ENCODE assay signal across 1 cellular context in the genomic region with DNA sequence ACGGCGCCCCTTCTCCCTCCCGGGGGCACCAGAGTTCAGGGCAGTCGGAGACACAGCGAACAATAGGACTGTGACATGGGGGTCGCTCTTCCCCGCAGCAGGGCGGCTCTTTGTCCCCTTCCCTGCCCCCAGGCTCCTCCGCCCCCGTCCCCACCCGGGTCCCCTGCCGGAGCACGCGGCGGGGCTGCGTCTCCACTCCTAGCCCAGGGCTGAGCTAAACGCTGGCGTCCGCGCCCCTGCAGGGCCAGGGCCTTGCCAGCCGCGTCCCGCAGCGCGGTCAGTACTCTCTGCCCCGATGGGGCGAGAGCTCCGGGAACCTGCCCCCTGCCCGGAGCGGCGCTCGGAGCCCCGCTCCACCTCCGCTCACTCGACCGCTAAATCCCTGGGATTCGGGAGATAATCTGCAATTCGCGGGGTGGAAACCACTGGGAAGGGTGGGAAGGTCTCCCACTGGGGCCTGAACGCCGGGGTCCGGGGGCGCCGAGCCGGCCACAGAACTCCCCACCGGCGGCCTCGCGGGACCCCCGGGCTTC.
TF ChIP-seq lines count a peak whose summit lies in the region.

No MANE protein-coding gene starts in this region.

TF ChIP-seq in HEK293, 187 proteins besides CTCF, POLR2A, EP300 and RAD21 (continued from another document and continues in another):
- TF ChIP-seq ZNF48 (tag by site-specific recombination; IDR thresholded peaks at IDR 0.05) (no peak), ZBTB20 (tag by site-specific recombination; IDR thresholded peaks at IDR 0.05) (peak; percentile 89), ZNF16 (tag by site-specific recombination; IDR thresholded peaks at IDR 0.05; ENCODE audit: low read depth) (no peak), ZNF274 (IDR thresholded peaks at IDR 0.05; ENCODE audit: low read length) (no peak), ZNF274 (tag by site-specific recombination; IDR thresholded peaks at IDR 0.05; ENCODE audit: borderline replicate concordance) (no peak), SP2 (tag by site-specific recombination; IDR thresholded peaks at IDR 0.05) (no peak), ZNF394 (tag by site-specific recombination; IDR thresholded peaks at IDR 0.05; ENCODE audit: borderline replicate concordance) (no peak), EGR2 (tag by site-specific recombination; IDR thresholded peaks at IDR 0.05; ENCODE audit: low read depth) (no peak), MZF1 (tag by site-specific recombination; IDR thresholded peaks at IDR 0.05; ENCODE audit: borderline replicate concordance) (no peak), ZFP3 (tag by site-specific recombination; IDR thresholded peaks at IDR 0.05; ENCODE audit: low read depth) (no peak), ZNF549 (tag by site-specific recombination; IDR thresholded peaks at IDR 0.05) (no peak), ZNF776 (tag by site-specific recombination; IDR thresholded peaks at IDR 0.05; ENCODE audit: borderline replicate concordance) (no peak), ZBTB48 (tag by site-specific recombination; IDR thresholded peaks at IDR 0.05) (peak; percentile 80), ZNF433 (tag by site-specific recombination; IDR thresholded peaks at IDR 0.05; ENCODE audit: low read depth) (no peak), ZNF530 (tag by site-specific recombination; IDR thresholded peaks at IDR 0.05; ENCODE audit: low read depth) (no peak), GLI4 (tag by site-specific recombination; IDR thresholded peaks at IDR 0.05) (no peak), ZNF600 (tag by site-specific recombination; IDR thresholded peaks at IDR 0.05) (peak; percentile 5; the same call in 1 of the 2 replicates), ZNF785 (tag by site-specific recombination; IDR thresholded peaks at IDR 0.05) (no peak), ZNF112 (tag by site-specific recombination; IDR thresholded peaks at IDR 0.05) (no peak), ZBTB8A (tag by site-specific recombination; IDR thresholded peaks at IDR 0.05) (peak; percentile 88), ZFP37 (tag by site-specific recombination; IDR thresholded peaks at IDR 0.05) (no peak), ZNF350 (tag by site-specific recombination; IDR thresholded peaks at IDR 0.05) (no peak), ZNF560 (tag by site-specific recombination; IDR thresholded peaks at IDR 0.05; ENCODE audit: borderline replicate concordance) (no peak), ZNF37A (tag by site-specific recombination; IDR thresholded peaks at IDR 0.05) (no peak), ZNF223 (tag by site-specific recombination; IDR thresholded peaks at IDR 0.05) (no peak), ZSCAN30 (tag by site-specific recombination; IDR thresholded peaks at IDR 0.05) (no peak), ZNF221 (tag by site-specific recombination; IDR thresholded peaks at IDR 0.05; ENCODE audit: borderline replicate concordance) (no peak), KLF7 (tag by site-specific recombination; IDR thresholded peaks at IDR 0.05; ENCODE audit: borderline replicate concordance) (no peak), ZNF621 (tag by site-specific recombination; IDR thresholded peaks at IDR 0.05) (no peak), HOXC10 (CRISPR knock-in tag; IDR thresholded peaks at IDR 0.05) (no peak), GLIS1 (tag by site-specific recombination; IDR thresholded peaks at IDR 0.05) (no peak; the same call in 1 of the 2 replicates), ZNF837 (tag by site-specific recombination; IDR thresholded peaks at IDR 0.05) (no peak), ZNF175 (tag by site-specific recombination; IDR thresholded peaks at IDR 0.05) (no peak), ZNF138 (tag by site-specific recombination; IDR thresholded peaks at IDR 0.05; ENCODE audit: borderline replicate concordance) (no peak), ZNF354C (tag by site-specific recombination; IDR thresholded peaks at IDR 0.05; ENCODE audit: borderline replicate concordance, low read depth) (no peak), ZNF768 (tag by site-specific recombination; IDR thresholded peaks at IDR 0.05) (no peak), ZNF423 (tag by site-specific recombination; IDR thresholded peaks at IDR 0.05) (0 out of 2 replicates have a peak, but pooled peaks have one; percentile 13), ZNF76 (tag by site-specific recombination; IDR thresholded peaks at IDR 0.05; ENCODE audit: borderline replicate concordance, low read depth) (no peak), KLF1 (tag by site-specific recombination; IDR thresholded peaks at IDR 0.05) (peak; percentile 56; the same call in 1 of the 2 replicates)
- TF ChIP-seq, protein P1, sequence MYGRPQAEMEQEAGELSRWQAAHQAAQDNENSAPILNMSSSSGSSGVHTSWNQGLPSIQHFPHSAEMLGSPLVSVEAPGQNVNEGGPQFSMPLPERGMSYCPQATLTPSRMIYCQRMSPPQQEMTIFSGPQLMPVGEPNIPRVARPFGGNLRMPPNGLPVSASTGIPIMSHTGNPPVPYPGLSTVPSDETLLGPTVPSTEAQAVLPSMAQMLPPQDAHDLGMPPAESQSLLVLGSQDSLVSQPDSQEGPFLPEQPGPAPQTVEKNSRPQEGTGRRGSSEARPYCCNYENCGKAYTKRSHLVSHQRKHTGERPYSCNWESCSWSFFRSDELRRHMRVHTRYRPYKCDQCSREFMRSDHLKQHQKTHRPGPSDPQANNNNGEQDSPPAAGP (tag by site-specific recombination; IDR thresholded peaks at IDR 0.05) = peak; percentile 21; the same call in 1 of the 2 replicates
- TF ChIP-seq, protein P2, sequence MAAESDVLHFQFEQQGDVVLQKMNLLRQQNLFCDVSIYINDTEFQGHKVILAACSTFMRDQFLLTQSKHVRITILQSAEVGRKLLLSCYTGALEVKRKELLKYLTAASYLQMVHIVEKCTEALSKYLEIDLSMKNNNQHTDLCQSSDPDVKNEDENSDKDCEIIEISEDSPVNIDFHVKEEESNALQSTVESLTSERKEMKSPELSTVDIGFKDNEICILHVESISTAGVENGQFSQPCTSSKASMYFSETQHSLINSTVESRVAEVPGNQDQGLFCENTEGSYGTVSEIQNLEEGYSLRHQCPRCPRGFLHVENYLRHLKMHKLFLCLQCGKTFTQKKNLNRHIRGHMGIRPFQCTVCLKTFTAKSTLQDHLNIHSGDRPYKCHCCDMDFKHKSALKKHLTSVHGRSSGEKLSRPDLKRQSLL (tag by site-specific recombination; IDR thresholded peaks at IDR 0.05) = no peak
- TF ChIP-seq, protein P3, sequence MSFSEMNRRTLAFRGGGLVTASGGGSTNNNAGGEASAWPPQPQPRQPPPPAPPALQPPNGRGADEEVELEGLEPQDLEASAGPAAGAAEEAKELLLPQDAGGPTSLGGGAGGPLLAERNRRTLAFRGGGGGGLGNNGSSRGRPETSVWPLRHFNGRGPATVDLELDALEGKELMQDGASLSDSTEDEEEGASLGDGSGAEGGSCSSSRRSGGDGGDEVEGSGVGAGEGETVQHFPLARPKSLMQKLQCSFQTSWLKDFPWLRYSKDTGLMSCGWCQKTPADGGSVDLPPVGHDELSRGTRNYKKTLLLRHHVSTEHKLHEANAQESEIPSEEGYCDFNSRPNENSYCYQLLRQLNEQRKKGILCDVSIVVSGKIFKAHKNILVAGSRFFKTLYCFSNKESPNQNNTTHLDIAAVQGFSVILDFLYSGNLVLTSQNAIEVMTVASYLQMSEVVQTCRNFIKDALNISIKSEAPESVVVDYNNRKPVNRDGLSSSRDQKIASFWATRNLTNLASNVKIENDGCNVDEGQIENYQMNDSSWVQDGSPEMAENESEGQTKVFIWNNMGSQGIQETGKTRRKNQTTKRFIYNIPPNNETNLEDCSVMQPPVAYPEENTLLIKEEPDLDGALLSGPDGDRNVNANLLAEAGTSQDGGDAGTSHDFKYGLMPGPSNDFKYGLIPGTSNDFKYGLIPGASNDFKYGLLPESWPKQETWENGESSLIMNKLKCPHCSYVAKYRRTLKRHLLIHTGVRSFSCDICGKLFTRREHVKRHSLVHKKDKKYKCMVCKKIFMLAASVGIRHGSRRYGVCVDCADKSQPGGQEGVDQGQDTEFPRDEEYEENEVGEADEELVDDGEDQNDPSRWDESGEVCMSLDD (tag by site-specific recombination; IDR thresholded peaks at IDR 0.05) = peak; percentile 69
- TF ChIP-seq, protein P4, sequence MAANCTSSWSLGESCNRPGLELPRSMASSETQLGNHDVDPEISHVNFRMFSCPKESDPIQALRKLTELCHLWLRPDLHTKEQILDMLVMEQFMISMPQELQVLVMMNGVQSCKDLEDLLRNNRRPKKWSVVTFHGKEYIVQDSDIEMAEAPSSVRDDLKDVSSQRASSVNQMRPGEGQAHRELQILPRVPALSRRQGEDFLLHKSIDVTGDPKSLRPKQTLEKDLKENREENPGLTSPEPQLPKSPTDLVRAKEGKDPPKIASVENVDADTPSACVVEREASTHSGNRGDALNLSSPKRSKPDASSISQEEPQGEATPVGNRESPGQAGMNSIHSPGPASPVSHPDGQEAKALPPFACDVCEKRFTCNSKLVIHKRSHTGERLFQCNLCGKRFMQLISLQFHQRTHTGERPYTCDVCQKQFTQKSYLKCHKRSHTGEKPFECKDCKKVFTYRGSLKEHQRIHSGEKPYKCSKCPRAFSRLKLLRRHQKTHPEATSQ (tag by site-specific recombination; IDR thresholded peaks at IDR 0.05) = peak; percentile 39; the same call in 1 of the 2 replicates
- TF ChIP-seq, protein P5, sequence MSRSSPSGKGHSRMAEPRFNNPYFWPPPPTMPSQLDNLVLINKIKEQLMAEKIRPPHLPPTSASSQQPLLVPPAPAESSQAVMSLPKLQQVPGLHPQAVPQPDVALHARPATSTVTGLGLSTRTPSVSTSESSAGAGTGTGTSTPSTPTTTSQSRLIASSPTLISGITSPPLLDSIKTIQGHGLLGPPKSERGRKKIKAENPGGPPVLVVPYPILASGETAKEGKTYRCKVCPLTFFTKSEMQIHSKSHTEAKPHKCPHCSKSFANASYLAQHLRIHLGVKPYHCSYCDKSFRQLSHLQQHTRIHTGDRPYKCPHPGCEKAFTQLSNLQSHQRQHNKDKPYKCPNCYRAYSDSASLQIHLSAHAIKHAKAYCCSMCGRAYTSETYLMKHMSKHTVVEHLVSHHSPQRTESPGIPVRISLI (tag by site-specific recombination; IDR thresholded peaks at IDR 0.05) = no peak
- TF ChIP-seq, protein P6, sequence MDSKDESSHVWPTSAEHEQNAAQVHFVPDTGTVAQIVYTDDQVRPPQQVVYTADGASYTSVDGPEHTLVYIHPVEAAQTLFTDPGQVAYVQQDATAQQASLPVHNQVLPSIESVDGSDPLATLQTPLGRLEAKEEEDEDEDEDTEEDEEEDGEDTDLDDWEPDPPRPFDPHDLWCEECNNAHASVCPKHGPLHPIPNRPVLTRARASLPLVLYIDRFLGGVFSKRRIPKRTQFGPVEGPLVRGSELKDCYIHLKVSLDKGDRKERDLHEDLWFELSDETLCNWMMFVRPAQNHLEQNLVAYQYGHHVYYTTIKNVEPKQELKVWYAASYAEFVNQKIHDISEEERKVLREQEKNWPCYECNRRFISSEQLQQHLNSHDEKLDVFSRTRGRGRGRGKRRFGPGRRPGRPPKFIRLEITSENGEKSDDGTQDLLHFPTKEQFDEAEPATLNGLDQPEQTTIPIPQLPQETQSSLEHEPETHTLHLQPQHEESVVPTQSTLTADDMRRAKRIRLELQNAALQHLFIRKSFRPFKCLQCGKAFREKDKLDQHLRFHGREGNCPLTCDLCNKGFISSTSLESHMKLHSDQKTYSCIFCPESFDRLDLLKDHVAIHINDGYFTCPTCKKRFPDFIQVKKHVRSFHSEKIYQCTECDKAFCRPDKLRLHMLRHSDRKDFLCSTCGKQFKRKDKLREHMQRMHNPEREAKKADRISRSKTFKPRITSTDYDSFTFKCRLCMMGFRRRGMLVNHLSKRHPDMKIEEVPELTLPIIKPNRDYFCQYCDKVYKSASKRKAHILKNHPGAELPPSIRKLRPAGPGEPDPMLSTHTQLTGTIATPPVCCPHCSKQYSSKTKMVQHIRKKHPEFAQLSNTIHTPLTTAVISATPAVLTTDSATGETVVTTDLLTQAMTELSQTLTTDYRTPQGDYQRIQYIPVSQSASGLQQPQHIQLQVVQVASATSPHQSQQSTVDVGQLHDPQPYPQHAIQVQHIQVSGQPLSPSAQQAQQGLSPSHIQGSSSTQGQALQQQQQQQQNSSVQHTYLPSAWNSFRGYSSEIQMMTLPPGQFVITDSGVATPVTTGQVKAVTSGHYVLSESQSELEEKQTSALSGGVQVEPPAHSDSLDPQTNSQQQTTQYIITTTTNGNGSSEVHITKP (tag by site-specific recombination; IDR thresholded peaks at IDR 0.05) = peak; percentile 79
- TF ChIP-seq, protein P7, sequence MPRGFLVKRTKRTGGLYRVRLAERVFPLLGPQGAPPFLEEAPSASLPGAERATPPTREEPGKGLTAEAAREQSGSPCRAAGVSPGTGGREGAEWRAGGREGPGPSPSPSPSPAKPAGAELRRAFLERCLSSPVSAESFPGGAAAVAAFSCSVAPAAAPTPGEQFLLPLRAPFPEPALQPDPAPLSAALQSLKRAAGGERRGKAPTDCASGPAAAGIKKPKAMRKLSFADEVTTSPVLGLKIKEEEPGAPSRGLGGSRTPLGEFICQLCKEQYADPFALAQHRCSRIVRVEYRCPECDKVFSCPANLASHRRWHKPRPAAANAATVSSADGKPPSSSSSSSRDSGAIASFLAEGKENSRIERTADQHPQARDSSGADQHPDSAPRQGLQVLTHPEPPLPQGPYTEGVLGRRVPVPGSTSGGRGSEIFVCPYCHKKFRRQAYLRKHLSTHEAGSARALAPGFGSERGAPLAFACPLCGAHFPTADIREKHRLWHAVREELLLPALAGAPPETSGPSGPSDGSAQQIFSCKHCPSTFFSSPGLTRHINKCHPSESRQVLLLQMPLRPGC (tag by site-specific recombination; IDR thresholded peaks at IDR 0.05) = no peak
- TF ChIP-seq, protein P8, sequence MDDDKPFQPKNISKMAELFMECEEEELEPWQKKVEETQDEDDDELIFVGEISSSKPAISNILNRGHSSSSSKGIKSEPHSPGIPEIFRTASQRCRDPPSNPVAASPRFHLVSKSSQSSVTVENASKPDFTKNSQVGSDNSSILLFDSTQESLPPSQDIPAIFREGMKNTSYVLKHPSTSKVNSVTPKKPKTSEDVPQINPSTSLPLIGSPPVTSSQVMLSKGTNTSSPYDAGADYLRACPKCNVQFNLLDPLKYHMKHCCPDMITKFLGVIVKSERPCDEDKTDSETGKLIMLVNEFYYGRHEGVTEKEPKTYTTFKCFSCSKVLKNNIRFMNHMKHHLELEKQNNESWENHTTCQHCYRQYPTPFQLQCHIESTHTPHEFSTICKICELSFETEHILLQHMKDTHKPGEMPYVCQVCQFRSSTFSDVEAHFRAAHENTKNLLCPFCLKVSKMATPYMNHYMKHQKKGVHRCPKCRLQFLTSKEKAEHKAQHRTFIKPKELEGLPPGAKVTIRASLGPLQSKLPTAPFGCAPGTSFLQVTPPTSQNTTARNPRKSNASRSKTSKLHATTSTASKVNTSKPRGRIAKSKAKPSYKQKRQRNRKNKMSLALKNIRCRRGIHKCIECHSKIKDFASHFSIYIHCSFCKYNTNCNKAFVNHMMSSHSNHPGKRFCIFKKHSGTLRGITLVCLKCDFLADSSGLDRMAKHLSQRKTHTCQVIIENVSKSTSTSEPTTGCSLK (tag by site-specific recombination; IDR thresholded peaks at IDR 0.05) = no peak
- TF ChIP-seq, protein P9, sequence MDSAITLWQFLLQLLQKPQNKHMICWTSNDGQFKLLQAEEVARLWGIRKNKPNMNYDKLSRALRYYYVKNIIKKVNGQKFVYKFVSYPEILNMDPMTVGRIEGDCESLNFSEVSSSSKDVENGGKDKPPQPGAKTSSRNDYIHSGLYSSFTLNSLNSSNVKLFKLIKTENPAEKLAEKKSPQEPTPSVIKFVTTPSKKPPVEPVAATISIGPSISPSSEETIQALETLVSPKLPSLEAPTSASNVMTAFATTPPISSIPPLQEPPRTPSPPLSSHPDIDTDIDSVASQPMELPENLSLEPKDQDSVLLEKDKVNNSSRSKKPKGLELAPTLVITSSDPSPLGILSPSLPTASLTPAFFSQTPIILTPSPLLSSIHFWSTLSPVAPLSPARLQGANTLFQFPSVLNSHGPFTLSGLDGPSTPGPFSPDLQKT (IDR thresholded peaks at IDR 0.05; ENCODE audit: borderline replicate concordance, low read depth, low read length) = no peak
